ENCODE assay signal across 7 cellular contexts in genomic region chr16:85798901-85799496, GRCh38. TPM values are rescaled to one million over a fixed set of nuclear protein-coding genes. Genes with fewer than 3 reads are reported as not detected.
DNase-seq lines count a peak whose midpoint lies in the region; ATAC-seq and TF ChIP-seq lines count a peak whose summit lies in the region.

No MANE protein-coding gene starts in this region.

- peak; percentile 76 for DNase-seq in GM13976 (ENCODE audit: low spot score)
- DNase-seq in H7: peak; percentile 87
- DNase-seq in MG63: peak; percentile 18
- DNase-seq in activated naive CD4-positive, alpha-beta T cell treated with anti-CD3 and anti-CD28 coated beads for 36 hours: peak; percentile 29
- DNase-seq in right atrium auricular region (ENCODE audit: low spot score): no peak
- DNase-seq in gastrocnemius medialis: peak in 1 of 2 donors; percentile 26
- no peak for DNase-seq in ureter (ENCODE audit: low spot score)

- peak overlapping the region; percentile 89 to 97 for H3K27ac ChIP-seq in right atrium auricular region
- peak overlapping the region; percentile 90 to 98 (median 94) for H3K27ac ChIP-seq in gastrocnemius medialis

- peaks cover 42% of the 10 kb centered on the region for H3K36me3 Mint-ChIP-seq in activated naive CD4-positive, alpha-beta T cell treated with anti-CD3 and anti-CD28 coated beads for 36 hours (ENCODE audit: low read depth)

- H3K27ac Mint-ChIP-seq in activated naive CD4-positive, alpha-beta T cell treated with anti-CD3 and anti-CD28 coated beads for 36 hours: peak overlapping the region; percentile 88

- H3K36me3 ChIP-seq in H7 (replicated peaks; ENCODE audit: control insufficient read depth, insufficient read depth, low read length): peaks cover 34% of the 10 kb centered on the region
- peaks cover 37% of the 10 kb centered on the region for H3K36me3 ChIP-seq in MG63
- H3K36me3 ChIP-seq in right atrium auricular region: peaks cover 47% of the 10 kb centered on the region
- H3K36me3 ChIP-seq in gastrocnemius medialis: peaks cover 0 to 28% of the 10 kb centered on the region in 2 donors

- H3K27me3 ChIP-seq in H7 (ENCODE audit: control insufficient read depth, insufficient read depth, low read length) (no peaks in the 10 kb centered on the region), MG63 (no peaks in the 10 kb centered on the region), right atrium auricular region (no peaks in the 10 kb centered on the region), gastrocnemius medialis (no peaks in the 10 kb centered on the region)

- no peaks in the 10 kb centered on the region for H3K9me3 Mint-ChIP-seq in activated naive CD4-positive, alpha-beta T cell treated with anti-CD3 and anti-CD28 coated beads for 36 hours

- H3K4me1 ChIP-seq in right atrium auricular region: peaks cover 0 to 41% of the 10 kb centered on the region in 2 donors
- H3K4me1 ChIP-seq in gastrocnemius medialis: peaks cover 17 to 26% of the 10 kb centered on the region in 2 donors

- H3K4me3 ChIP-seq in H7 (ENCODE audit: insufficient read depth, low read depth, low read length): peak overlapping the region; percentile 96
- peak overlapping the region; percentile 78 for H3K4me3 ChIP-seq in MG63
- H3K4me3 ChIP-seq in right atrium auricular region: peak overlapping the region; percentile 71 to 100
- H3K4me3 ChIP-seq in gastrocnemius medialis: peak overlapping the region; percentile 67 to 97 (median 91)

- H3K9me3 ChIP-seq in MG63 (no peaks in the 10 kb centered on the region), right atrium auricular region (no peaks in the 10 kb centered on the region), gastrocnemius medialis (no peaks in the 10 kb centered on the region)

- H3K27me3 Mint-ChIP-seq in activated naive CD4-positive, alpha-beta T cell treated with anti-CD3 and anti-CD28 coated beads for 36 hours (ENCODE audit: low read depth): no peaks in the 10 kb centered on the region

- peak; percentile 26 to 32 for ATAC-seq in gastrocnemius medialis

- TF ChIP-seq CTCF in GM13976 (IDR thresholded peaks at IDR 0.05; ENCODE audit: borderline replicate concordance, control extremely low read depth, extremely low read depth, insufficient read depth, missing control alignments): no peak
- no peak for TF ChIP-seq CTCF in right atrium auricular region (IDR thresholded peaks at IDR 0.05)
- TF ChIP-seq CTCF in gastrocnemius medialis (IDR thresholded peaks at IDR 0.05 in 4 of 5, conservative IDR thresholded peaks at IDR 0.05 in 1 of 5): no peak

- in situ Hi-C loops in GM13976 (cut with MboI; ENCODE audit: low sequenced_read_pairs, unreplicated experiment) (no loop called here), gastrocnemius medialis (cut with MboI; ENCODE audit: low sequenced_read_pairs in 4 of 4) (no loop called here)

- peak overlapping the region; percentile 86 for H3K4me3 Mint-ChIP-seq in activated naive CD4-positive, alpha-beta T cell treated with anti-CD3 and anti-CD28 coated beads for 36 hours

- TF ChIP-seq POLR2A in gastrocnemius medialis (IDR thresholded peaks at IDR 0.05): no peak

- intact Hi-C loops in activated naive CD4-positive, alpha-beta T cell treated with anti-CD3 and anti-CD28 coated beads for 36 hours (cut with micrococcal nuclease): loop anchor here (1.0 to 2.0 kb wide), 4 partner anchors 64 to 186 kb away; partner anchors contain the start of gene GSE1
- intact Hi-C loops in gastrocnemius medialis (cut with DNase I; ENCODE audit: low total_unique reads): loop anchor here (1.0 kb wide), 1 partner anchor 188 kb away; no protein-coding TSS in a partner anchor

- CTCF ChIA-PET in activated naive CD4-positive, alpha-beta T cell treated with anti-CD3 and anti-CD28 coated beads for 36 hours (lab: Charles Lee): interaction anchor here (1.6 kb wide), 1 partner anchor 23 kb away, joined by 3 read pairs; no protein-coding TSS in a partner anchor

- peaks cover 58% of the 10 kb centered on the region for H3K4me1 Mint-ChIP-seq in activated naive CD4-positive, alpha-beta T cell treated with anti-CD3 and anti-CD28 coated beads for 36 hours (ENCODE audit: low read depth)

RNA-seq across cellular contexts. Expression of gene EMC8, which starts 0.3 kb away (rescaled TPM):
- total RNA-seq in H7 (2014; rRNA removed; shearing (Covaris generic)): 93.3 and 101 TPM in 2 replicates
- total RNA-seq in MG63 (2014; rRNA removed; shearing (Covaris generic); ENCODE audit: low replicate concordance): 37.7 and 46.4 TPM in 2 replicates
- total RNA-seq in activated naive CD4-positive, alpha-beta T cell treated with anti-CD3 and anti-CD28 coated beads for 36 hours: 10 to 100 TPM; 28.5 to 31.6 TPM
- 10 to 100 TPM; 18.8 to 40.7 TPM for total RNA-seq in right atrium auricular region
- 10 to 100 TPM; 29.6 to 39.8 (median 36.4) TPM for total RNA-seq in gastrocnemius medialis
- 34.3 TPM for total RNA-seq in ureter

RNA-seq across cellular contexts. Expression of gene COX4I1, which starts 0.5 kb away (rescaled TPM):
- 638 and 696 TPM in 2 replicates for total RNA-seq in H7 (2014; rRNA removed; shearing (Covaris generic))
- total RNA-seq in MG63 (2014; rRNA removed; shearing (Covaris generic); ENCODE audit: low replicate concordance): 673 and 682 TPM in 2 replicates
- total RNA-seq in activated naive CD4-positive, alpha-beta T cell treated with anti-CD3 and anti-CD28 coated beads for 36 hours: 100 to 1,000 TPM; 563 to 568 TPM
- 1,000 to 10,000 TPM; 1,383 to 1,567 TPM for total RNA-seq in right atrium auricular region
- total RNA-seq in gastrocnemius medialis: 100 to 1,000 TPM; 666 to 782 (median 689) TPM
- total RNA-seq in ureter: 485 TPM

RNA-seq across cellular contexts. Expression of gene C16orf74, which starts 48.1 kb away (rescaled TPM):
- total RNA-seq in H7 (2014; rRNA removed; shearing (Covaris generic)): 4.1 and 7.2 TPM in 2 replicates
- total RNA-seq in MG63 (2014; rRNA removed; shearing (Covaris generic); ENCODE audit: low replicate concordance): 4.6 and 8.7 TPM in 2 replicates
- under 1 TPM; 0.50 to 0.64 TPM for total RNA-seq in activated naive CD4-positive, alpha-beta T cell treated with anti-CD3 and anti-CD28 coated beads for 36 hours
- total RNA-seq in right atrium auricular region: 1 to 10 TPM in 1 of 2 donors, under 1 TPM in 1; 0.79 to 1.4 TPM
- total RNA-seq in gastrocnemius medialis: 1 to 10 TPM in 1 of 4 donors, not detected in 3; 1.3 TPM
- 33.6 TPM for total RNA-seq in ureter

Comparison
In these comparisons a context has a peak if more than half of its experiments do, and no peak if none do; other contexts are left out.
1. DNase-seq: peak in GM13976 (single experiment), H7 (single experiment), MG63 (single experiment) and activated naive CD4-positive, alpha-beta T cell treated with anti-CD3 and anti-CD28 coated beads for 36 hours (single experiment); none in right atrium auricular region (single experiment) and ureter (single experiment).
2. Peak in every context shown above with its lines, with median percentiles within 50 percentile points of each other: H3K4me3 ChIP-seq.